ENCODE assay signal across 20 cellular contexts in genomic region chr19:33476151-33476707, GRCh38. TPM values are rescaled to one million over a fixed set of nuclear protein-coding genes. Genes with fewer than 3 reads are reported as not detected.
A peak's percentile ranks its signal among the peaks of the same experiment; 100 is the strongest.
DNase-seq lines count a peak whose midpoint lies in the region; ATAC-seq lines count a peak whose summit lies in the region.
"Had no signal": no experiment of that assay in that cellular context is flagged by ENCODE, and none has a peak within 500 bp of the region (broad histone marks: within the 10 kb centered on the region; RNA-seq: fewer than 3 reads in every experiment).

No MANE protein-coding gene starts in this region.

- H3K9me3 Mint-ChIP-seq in activated CD8-positive, alpha-beta memory T cell treated with anti-CD3 and anti-CD28 coated beads, Interleukin-2, amount 10 ng/mL, durations not matched to agents 7 days and 5 days (ENCODE audit: low read depth) = peaks cover 3% of the 10 kb centered on the region

- no peak overlapping the region for H3K4me3 Mint-ChIP-seq in activated CD8-positive, alpha-beta memory T cell treated with anti-CD3 and anti-CD28 coated beads, Interleukin-2, amount 10 ng/mL, durations not matched to agents 7 days and 5 days
- H3K4me3 Mint-ChIP-seq in T-helper 17 cell = no peak overlapping the region
- H3K4me3 Mint-ChIP-seq: B cell; CD14-positive monocyte; CD8-positive, alpha-beta memory T cell had no signal

- H3K4me1 Mint-ChIP-seq in activated CD8-positive, alpha-beta memory T cell treated with anti-CD3 and anti-CD28 coated beads, Interleukin-2, amount 10 ng/mL, durations not matched to agents 7 days and 5 days = no peaks in the 10 kb centered on the region
- H3K4me1 Mint-ChIP-seq in T-helper 17 cell = peaks cover 13% of the 10 kb centered on the region
- H3K4me1 Mint-ChIP-seq: B cell had no signal

- peak; percentile 3 for DNase-seq in activated CD8-positive, alpha-beta memory T cell treated with anti-CD3 and anti-CD28 coated beads, Interleukin-2, amount 50 U/mL, for 4 hours
- DNase-seq in activated CD8-positive, alpha-beta memory T cell treated with anti-CD3 and anti-CD28 coated beads, Interleukin-2, amount 10 ng/mL, durations not matched to agents 7 days and 5 days = no peak
- DNase-seq in T-helper 17 cell (no peak), islet precursor cell (peak; percentile 47), sciatic nerve (ENCODE audit: low spot score) (peak; percentile 30), NCI-H187 (lab: John Stamatoyannopoulos, UW) (no peak), HuH-7.5 (ENCODE audit: low spot score) (no peak), SIG-M5 (lab: John Stamatoyannopoulos, UW) (no peak)
- DNase-seq: CD8-positive, alpha-beta memory T cell; DND-41; NCI-H1092; NCI-H1417 treated with DMSO at 0.1 percent for 48 hours; NCI-H1694 treated with DMSO at 0.1 percent for 48 hours; NCI-H2171 treated with DMSO at 0.1 percent for 48 hours; NCI-H524; NCI-H774; PC-3; Right ventricle myocardium superior had no signal

- peaks cover 2% of the 10 kb centered on the region for H3K36me3 Mint-ChIP-seq in activated CD8-positive, alpha-beta memory T cell treated with anti-CD3 and anti-CD28 coated beads, Interleukin-2, amount 10 ng/mL, durations not matched to agents 7 days and 5 days
- H3K36me3 Mint-ChIP-seq in T-helper 17 cell (ENCODE audit: low read depth) = peaks cover 12% of the 10 kb centered on the region

- H3K27me3 Mint-ChIP-seq in activated CD8-positive, alpha-beta memory T cell treated with anti-CD3 and anti-CD28 coated beads, Interleukin-2, amount 10 ng/mL, durations not matched to agents 7 days and 5 days = no peaks in the 10 kb centered on the region
- H3K27me3 Mint-ChIP-seq in T-helper 17 cell = no peaks in the 10 kb centered on the region
- H3K27me3 Mint-ChIP-seq: B cell; CD8-positive, alpha-beta memory T cell had no signal

- ATAC-seq in activated CD8-positive, alpha-beta memory T cell treated with anti-CD3 and anti-CD28 coated beads, Interleukin-2, amount 10 ng/mL, durations not matched to agents 7 days and 5 days = no peak
- no peak for ATAC-seq in T-helper 17 cell
- no peak for ATAC-seq in sciatic nerve
- ATAC-seq: PC-3 had no signal

- CTCF ChIA-PET in activated CD8-positive, alpha-beta memory T cell treated with anti-CD3 and anti-CD28 coated beads, Interleukin-2, amount 10 ng/mL, durations not matched to agents 7 days and 5 days (lab: Charles Lee) = no interaction called here

- intact Hi-C loops in sciatic nerve (cut with DNase I) = no loop called here

- no peaks in the 10 kb centered on the region for H3K9me3 ChIP-seq in T-helper 17 cell (ENCODE audit: control insufficient read depth, low read length, poor library complexity, severe bottlenecking)

- H3K27ac Mint-ChIP-seq in activated CD8-positive, alpha-beta memory T cell treated with anti-CD3 and anti-CD28 coated beads, Interleukin-2, amount 10 ng/mL, durations not matched to agents 7 days and 5 days = no peak overlapping the region
- peak overlapping the region; percentile 41 for H3K27ac Mint-ChIP-seq in T-helper 17 cell
- H3K27ac Mint-ChIP-seq: B cell, CD14-positive monocyte had no signal

RNA-seq across cellular contexts. Expression of gene PEPD, which starts 45.4 kb away (rescaled TPM):
- total RNA-seq in activated CD8-positive, alpha-beta memory T cell treated with anti-CD3 and anti-CD28 coated beads, Interleukin-2, amount 10 ng/mL, durations not matched to agents 7 days and 5 days = 10 to 100 TPM; 14.9 to 20.3 TPM
- total RNA-seq in T-helper 17 cell (10 to 100 TPM; 38.5 to 41.4 TPM), sciatic nerve (62.8 TPM)

Comparison
In these comparisons a context has a peak if more than half of its experiments do, and no peak if none do; other contexts are left out.
1. DNase-seq: peak in activated CD8-positive, alpha-beta memory T cell treated with anti-CD3 and anti-CD28 coated beads, Interleukin-2, amount 50 U/mL, for 4 hours (single experiment), islet precursor cell (single experiment) and sciatic nerve (single experiment); none in activated CD8-positive, alpha-beta memory T cell treated with anti-CD3 and anti-CD28 coated beads, Interleukin-2, amount 10 ng/mL, durations not matched to agents 7 days and 5 days (single experiment), T-helper 17 cell (0 of 3), NCI-H187 (0 of 2), HuH-7.5 (single experiment) and SIG-M5 (single experiment).